ENCODE assay signal across 16 cellular contexts in the genomic region with DNA sequence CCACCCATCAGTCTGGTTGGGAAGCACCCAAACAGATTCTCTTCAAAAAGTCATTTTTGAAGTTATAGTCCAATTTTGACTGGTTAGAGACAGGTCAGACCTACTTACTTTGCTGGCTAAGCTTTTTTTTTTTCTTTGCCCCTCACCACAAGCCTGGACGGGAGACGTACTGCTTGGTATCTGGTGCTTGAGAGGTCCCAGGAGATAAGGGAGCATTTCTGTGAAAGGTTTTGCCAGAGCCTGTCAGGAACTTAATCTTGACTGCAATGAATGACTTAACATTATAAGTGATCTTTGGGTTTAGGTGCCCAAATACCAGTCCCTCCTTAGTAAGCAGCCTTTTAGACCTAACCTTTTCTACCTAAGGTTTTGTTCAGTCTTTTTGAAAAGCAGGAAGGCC.
"Had no signal": no experiment of that assay in that cellular context is flagged by ENCODE, and none has a peak within 500 bp of the region (broad histone marks: within the 10 kb centered on the region; RNA-seq: fewer than 3 reads in every experiment).

No MANE protein-coding gene starts in this region.

- H3K4me3 Mint-ChIP-seq: activated T-cell treated with anti-CD3 and anti-CD28 coated beads, Interleukin-2, amount 50 U/mL, for 72 hours; memory B cell; nephron had no signal

- H3K27ac ChIP-seq: coronary artery, heart left ventricle, left ventricle myocardium inferior, sigmoid colon had no signal

- ATAC-seq: activated T-cell treated with anti-CD3 and anti-CD28 coated beads, Interleukin-2, amount 50 U/mL, for 72 hours had no signal

- H3K27me3 ChIP-seq: heart left ventricle, sigmoid colon had no signal

- H3K9me3 Mint-ChIP-seq: activated T-cell treated with anti-CD3 and anti-CD28 coated beads, Interleukin-2, amount 50 U/mL, for 72 hours; memory B cell; nephron had no signal

- H3K27me3 Mint-ChIP-seq: memory B cell had no signal

- H3K4me3 ChIP-seq: coronary artery, heart left ventricle, left ventricle myocardium inferior, sigmoid colon had no signal

- H3K27ac Mint-ChIP-seq: memory B cell, nephron had no signal

- FAIRE-seq: frontal cortex had no signal

- DNase-seq: activated CD4-positive, alpha-beta T cell treated with anti-CD3 and anti-CD28 coated beads, Interleukin-2, amount 50 U/mL, for 1 hour; activated CD4-positive, CD25-positive, alpha-beta regulatory T cell; activated naive CD4-positive, alpha-beta T cell; activated T-cell treated with anti-CD3 and anti-CD28 coated beads, Interleukin-2, amount 50 U/mL, for 72 hours; effector CD4-positive, alpha-beta T cell; heart left ventricle; islet precursor cell; left ventricle myocardium inferior; sigmoid colon; stimulated activated CD4-positive, alpha-beta T cell treated with anti-CD3 and anti-CD28 coated beads, Interleukin-12 subunit alpha, Interleukin-12 subunit beta, amount 100 ng/mL, for 4 hours; stimulated activated naive CD4-positive, alpha-beta T cell; trophoblast cell had no signal

- H3K9me3 ChIP-seq: heart left ventricle, left ventricle myocardium inferior, sigmoid colon had no signal
